Comparison of ENCODE assay signal across 8 cellular contexts in genomic region chr9:125200216-125201047, GRCh38. TPM values are rescaled to one million over a fixed set of nuclear protein-coding genes. Genes with fewer than 3 reads are reported as not detected.
DNase-seq lines count a peak whose midpoint lies in the region; ATAC-seq and TF ChIP-seq lines count a peak whose summit lies in the region.

Gene RABEPK (plus strand): TSS chr9:125200542. CDS start chr9:125203014, 2,472 bp downstream.

- no peaks in the 10 kb centered on the region for H3K27me3 ChIP-seq in BLaER1 treated with 17β-estradiol and CSF1 and Interleukin-3, amounts not matched to agents 10 nM and 100 nM
- no peaks in the 10 kb centered on the region for H3K27me3 ChIP-seq in liver (ENCODE audit: control insufficient read depth in 4 of 4, insufficient read depth in 4 of 4, low read length in 3 of 4)

- WGBS in liver = under 1% methylated on average over 51 of the region's 51 CpGs

- H3K4me2 ChIP-seq in BLaER1 treated with 17β-estradiol and CSF1 and Interleukin-3, amounts not matched to agents 10 nM and 100 nM = peak within 1 kb of the TSS; percentile 63 to 87 (median 79)

- H3K4me3 ChIP-seq in BLaER1 treated with 17β-estradiol and CSF1 and Interleukin-3, amounts not matched to agents 10 nM and 100 nM = peak within 1 kb of the TSS; percentile 61 to 79 (median 73)
- H3K4me3 ChIP-seq in liver (ENCODE audit: low read depth in 1 of 3, low read length in 3 of 3) = peak within 1 kb of the TSS; percentile 56 to 91 (median 85)

- peaks cover 19 to 34% (median 30%) of the 10 kb centered on the region in 11 experiments for H3K36me3 ChIP-seq in BLaER1 treated with 17β-estradiol and CSF1 and Interleukin-3, amounts not matched to agents 10 nM and 100 nM
- H3K36me3 ChIP-seq in liver (ENCODE audit: control insufficient read depth in 4 of 4, insufficient read depth in 3 of 4, low read depth in 1 of 4, low read length in 3 of 4) = peaks cover 2 to 17% (median 12%) of the 10 kb centered on the region in 4 donors

- DNase-seq in NCI-H69 (lab: John Stamatoyannopoulos, UW) = peak; percentile 97
- peak; percentile 82 to 83 for DNase-seq in activated CD4-positive, alpha-beta T cell treated with anti-CD3 and anti-CD28 coated beads, Interleukin-2, amount 50 U/mL, for 4 hours
- peak; percentile 93 for DNase-seq in dermis blood vessel endothelial cell
- DNase-seq in stimulated activated CD4-positive, alpha-beta T cell treated with anti-CD3 and anti-CD28 coated beads, Interleukin-4, amount 100 ng/mL, for 24 hours = peak; percentile 90

- peak; percentile 98 for ATAC-seq in GM19328 (IDR thresholded peaks at IDR 0.05; ENCODE audit: unreplicated experiment)
- peak; percentile 97 for ATAC-seq in HG03520 (IDR thresholded peaks at IDR 0.05; ENCODE audit: unreplicated experiment)

- TF ChIP-seq CTCF in liver (IDR thresholded peaks at IDR 0.05; ENCODE audit: low read depth, low read length, missing input control) = no peak

- H4K20me1 ChIP-seq in BLaER1 treated with 17β-estradiol and CSF1 and Interleukin-3, amounts not matched to agents 10 nM and 100 nM = 0 out of 22 replicates have a peak, but pooled peaks cover 0 to 6% (median 0%) of the 10 kb centered on the region in 11 experiments

- H3K27ac ChIP-seq in BLaER1 treated with 17β-estradiol and CSF1 and Interleukin-3, amounts not matched to agents 10 nM and 100 nM = peak within 1 kb of the TSS; percentile 89 to 98 (median 94)
- H3K27ac ChIP-seq in liver (ENCODE audit: low read depth in 1 of 2, low read length in 2 of 2) = peak within 1 kb of the TSS; percentile 87 to 93

- no peaks in the 10 kb centered on the region for H3K9me3 ChIP-seq in BLaER1 treated with 17β-estradiol and CSF1 and Interleukin-3, amounts not matched to agents 10 nM and 100 nM (replicated peaks in 1 of 11)
- H3K9me3 ChIP-seq in liver (ENCODE audit: control insufficient read depth in 4 of 4, low read length in 3 of 4) = no peaks in the 10 kb centered on the region

- peaks cover 3 to 52% (median 30%) of the 10 kb centered on the region in 10 experiments; a peak in 18 of 20 replicates for H3K4me1 ChIP-seq in BLaER1 treated with 17β-estradiol and CSF1 and Interleukin-3, amounts not matched to agents 10 nM and 100 nM
- peaks cover 0 to 11% (median 5%) of the 10 kb centered on the region in 4 donors for H3K4me1 ChIP-seq in liver (ENCODE audit: control insufficient read depth in 4 of 4, insufficient read depth in 4 of 4, low read length in 3 of 4)

- H3K9ac ChIP-seq in BLaER1 treated with 17β-estradiol and CSF1 and Interleukin-3, amounts not matched to agents 10 nM and 100 nM = peak within 1 kb of the TSS; percentile 87 to 92 (median 89)
- peak within 1 kb of the TSS; percentile 74 to 79 for H3K9ac ChIP-seq in liver (ENCODE audit: low read depth in 1 of 2, low read length in 2 of 2)

- TF ChIP-seq RAD21 in liver (IDR thresholded peaks at IDR 0.05) = no peak

TF ChIP-seq in liver, 16 proteins besides CTCF, POLR2A, EP300 and RAD21:
- TF ChIP-seq NR2F2 (IDR thresholded peaks at IDR 0.05) (peak; percentile 19), FOXA1 (IDR thresholded peaks at IDR 0.05) (peak; percentile 49), GABPA (IDR thresholded peaks at IDR 0.05 in 1 of 2, conservative IDR thresholded peaks at IDR 0.05 in 1 of 2) (peak; percentile 62 to 85), TAF1 (conservative IDR thresholded peaks at IDR 0.05) (no peak), YY1 (IDR thresholded peaks at IDR 0.05) (peak; percentile 12), EGR1 (IDR thresholded peaks at IDR 0.05; ENCODE audit: low read depth in 2 of 2) (peak; percentile 52 to 63), ZBTB33 (IDR thresholded peaks at IDR 0.05) (no peak), REST (IDR thresholded peaks at IDR 0.05) (peak; percentile 72), SP1 (IDR thresholded peaks at IDR 0.05) (peak; percentile 58)
- TF ChIP-seq, protein P1, sequence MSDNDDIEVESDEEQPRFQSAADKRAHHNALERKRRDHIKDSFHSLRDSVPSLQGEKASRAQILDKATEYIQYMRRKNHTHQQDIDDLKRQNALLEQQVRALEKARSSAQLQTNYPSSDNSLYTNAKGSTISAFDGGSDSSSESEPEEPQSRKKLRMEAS (IDR thresholded peaks at IDR 0.05) = peak; percentile 28

RNA-seq across cellular contexts. Expression of gene RABEPK, which starts in this region (rescaled TPM):
- total RNA-seq in dermis blood vessel endothelial cell = 19.9 and 20.4 TPM in 2 replicates
- 10 to 100 TPM; 12.7 to 20.7 TPM for total RNA-seq in liver
- 10 to 100 TPM; 20.5 to 23.9 TPM for polyA plus RNA-seq in liver

Comparison
In these comparisons a context has a peak if more than half of its experiments do, and no peak if none do; other contexts are left out.
1. Peak in every context shown above with its lines: DNase-seq, ATAC-seq, H3K4me3 ChIP-seq and H3K27ac ChIP-seq.